22 cellular contexts compared by ENCODE assay signal in the genomic region with DNA sequence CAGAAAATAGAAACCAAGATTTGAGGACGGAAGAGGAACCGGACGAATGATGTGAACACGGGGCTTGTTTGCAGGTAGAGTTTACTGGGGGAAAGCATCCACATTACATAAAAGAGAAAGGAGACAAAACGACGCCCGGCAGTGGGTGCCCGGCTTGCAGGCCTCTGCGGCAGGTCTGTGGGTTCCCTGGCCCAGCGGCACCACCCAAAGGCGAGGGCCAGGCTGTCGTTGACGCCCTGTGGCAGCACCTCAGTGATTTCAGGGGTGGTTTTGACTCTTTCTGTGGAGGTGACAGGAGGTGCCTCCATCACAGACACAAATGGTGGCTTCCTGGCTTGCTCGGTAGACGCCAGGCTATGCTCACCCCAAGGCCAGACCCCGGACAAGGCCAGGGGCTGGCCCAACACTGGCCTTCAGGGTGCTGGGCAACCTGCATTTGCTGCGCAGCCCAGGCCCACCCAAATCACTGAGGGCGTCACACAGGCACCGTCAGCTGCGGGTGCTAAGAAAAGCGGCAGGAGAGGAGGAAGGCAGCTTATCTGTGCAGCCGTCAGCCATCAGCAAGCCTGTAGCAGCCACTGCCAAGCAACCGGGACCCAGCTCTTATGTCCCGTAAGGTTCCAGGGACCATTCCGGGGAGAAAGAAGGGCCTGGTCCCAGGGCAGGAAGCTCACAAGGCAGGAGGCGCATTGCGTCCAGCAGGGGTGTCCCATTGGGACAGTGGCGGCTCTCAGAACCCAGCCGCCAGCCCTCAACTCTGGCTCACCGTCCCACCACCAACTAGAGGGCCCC.
"Had no signal": no experiment of that assay in that cellular context is flagged by ENCODE, and none has a peak within 500 bp of the region (broad histone marks: within the 10 kb centered on the region; RNA-seq: fewer than 3 reads in every experiment).

No MANE protein-coding gene starts in this region.

- H3K9me3 Mint-ChIP-seq: activated T-helper 2 cell treated with anti-CD3 and anti-CD28 coated beads, Interferon-gamma antibody, Interleukin-2, Interleukin-4, amounts not matched to agents 10 μg/mL and 5 μg/mL and 100 μg/mL, durations not matched to agents 14 hours and 24 hours and 36 hours had no signal

- H3K36me3 ChIP-seq: colonic mucosa, gastrocnemius medialis, neutrophil, ovary, prostate gland, suprapubic skin, tibial nerve had no signal

- H3K27ac Mint-ChIP-seq: activated naive CD4-positive, alpha-beta T cell treated with anti-CD3 and anti-CD28 coated beads, Interleukin-2, amount 50 U/mL, for 24 hours; activated naive CD8-positive, alpha-beta T cell treated with anti-CD3 and anti-CD28 coated beads, Interleukin-2, amount 50 U/mL, for 24 hours; activated T-helper 2 cell treated with anti-CD3 and anti-CD28 coated beads, Interferon-gamma antibody, Interleukin-2, Interleukin-4, amounts not matched to agents 10 μg/mL and 5 μg/mL and 100 μg/mL, durations not matched to agents 14 hours and 24 hours and 36 hours; immature natural killer cell; nephron; WTC11 had no signal

- H3K4me3 Mint-ChIP-seq: activated naive CD4-positive, alpha-beta T cell treated with anti-CD3 and anti-CD28 coated beads, Interleukin-2, amount 50 U/mL, for 24 hours; activated naive CD8-positive, alpha-beta T cell treated with anti-CD3 and anti-CD28 coated beads, Interleukin-2, amount 50 U/mL, for 24 hours; activated T-cell treated with anti-CD3 and anti-CD28 coated beads, Interleukin-2, amount 50 U/mL, for 4 hours; immature natural killer cell; nephron; WTC11 had no signal

- H3K4me1 Mint-ChIP-seq: activated naive CD4-positive, alpha-beta T cell treated with anti-CD3 and anti-CD28 coated beads, Interleukin-2, amount 50 U/mL, for 24 hours; activated naive CD8-positive, alpha-beta T cell treated with anti-CD3 and anti-CD28 coated beads, Interleukin-2, amount 50 U/mL, for 24 hours; immature natural killer cell; nephron had no signal

- DNase-seq: activated CD4-positive, alpha-beta T cell treated with anti-CD3 and anti-CD28 coated beads, Interleukin-2, amount 50 U/mL, for 1 hour; activated naive CD8-positive, alpha-beta T cell treated with anti-CD3 and anti-CD28 coated beads, Interleukin-2, amount 50 U/mL, for 24 hours; activated T-cell treated with anti-CD3 and anti-CD28 coated beads, Interleukin-2, amount 50 U/mL, for 4 hours; colonic mucosa; effector CD8-positive, alpha-beta T cell; erythroblast; gastrocnemius medialis; hippocampal formation; immature natural killer cell; kidney; left colon; ovary; stimulated activated naive CD4-positive, alpha-beta T cell; T-helper 2 cell had no signal

- H3K4me3 ChIP-seq: colonic mucosa, gastrocnemius medialis, ovary, prostate gland, suprapubic skin, tibial nerve had no signal

- H3K4me1 ChIP-seq: colonic mucosa, gastrocnemius medialis, prostate gland, suprapubic skin, tibial nerve had no signal

- H3K27ac ChIP-seq: colonic mucosa, gastrocnemius medialis, neutrophil, ovary, prostate gland, suprapubic skin, tibial nerve had no signal

- H3K27me3 ChIP-seq: colonic mucosa, gastrocnemius medialis, neutrophil, ovary, tibial nerve had no signal

- ATAC-seq: activated naive CD8-positive, alpha-beta T cell treated with anti-CD3 and anti-CD28 coated beads, Interleukin-2, amount 50 U/mL, for 24 hours; activated T-cell treated with anti-CD3 and anti-CD28 coated beads, Interleukin-2, amount 50 U/mL, for 4 hours; gastrocnemius medialis; WTC11 had no signal

- H3K9me3 ChIP-seq: colonic mucosa, gastrocnemius medialis, neutrophil, ovary, prostate gland had no signal
